20 cellular contexts compared by ENCODE assay signal in the genomic region with DNA sequence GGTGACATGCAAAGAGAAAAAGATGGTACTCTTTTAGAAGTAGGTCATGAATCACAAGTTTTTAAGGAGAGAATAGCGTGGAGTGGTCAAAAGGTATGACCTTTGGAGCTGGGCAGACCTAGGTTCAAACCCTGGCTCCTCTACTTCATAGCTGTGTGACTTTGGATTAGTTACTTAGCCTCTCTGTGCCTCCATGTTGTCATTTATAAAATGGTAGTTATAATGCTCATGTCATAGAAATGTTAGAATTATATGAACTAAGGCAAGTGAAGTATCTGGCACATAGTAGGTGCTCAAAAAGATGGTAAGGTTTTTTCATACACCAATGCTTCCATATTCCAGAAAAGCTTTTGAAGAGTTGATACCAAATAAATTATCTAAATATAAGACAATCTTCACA. TPM values are rescaled to one million over a fixed set of nuclear protein-coding genes. Genes with fewer than 3 reads are reported as not detected.
A peak's percentile ranks its signal among the peaks of the same experiment; 100 is the strongest.
DNase-seq lines count a peak whose midpoint lies in the region; ATAC-seq and TF ChIP-seq lines count a peak whose summit lies in the region.
"Had no signal": no experiment of that assay in that cellular context is flagged by ENCODE, and none has a peak within 500 bp of the region (broad histone marks: within the 10 kb centered on the region; RNA-seq: fewer than 3 reads in every experiment).

No MANE protein-coding gene starts in this region.

- H3K9me3 Mint-ChIP-seq in CD8-positive, alpha-beta memory T cell: no peaks in the 10 kb centered on the region
- H3K9me3 Mint-ChIP-seq in central memory CD8-positive, alpha-beta T cell: no peaks in the 10 kb centered on the region
- peaks cover under 1% of the 10 kb centered on the region for H3K9me3 Mint-ChIP-seq in natural killer cell treated with Interleukin-12 subunit alpha and Interleukin-12 subunit beta and Interleukin-15 and Interleukin-18, amount 100 ng/mL, for 72 hours
- H3K9me3 Mint-ChIP-seq in endodermal cell: peaks cover 3% of the 10 kb centered on the region
- peaks cover 1% of the 10 kb centered on the region for H3K9me3 Mint-ChIP-seq in activated naive CD4-positive, alpha-beta T cell treated with anti-CD3 and anti-CD28 coated beads, Interleukin-2, amount 10 ng/mL, durations not matched to agents 7 days and 5 days

- peaks cover 2 to 16% (median 3%) of the 10 kb centered on the region in 3 donors for H3K36me3 Mint-ChIP-seq in CD8-positive, alpha-beta memory T cell
- H3K36me3 Mint-ChIP-seq in central memory CD8-positive, alpha-beta T cell (ENCODE audit: insufficient read depth): peaks cover 11% of the 10 kb centered on the region
- H3K36me3 Mint-ChIP-seq in natural killer cell treated with Interleukin-12 subunit alpha and Interleukin-12 subunit beta and Interleukin-15 and Interleukin-18, amount 100 ng/mL, for 72 hours: peaks cover 4% of the 10 kb centered on the region
- H3K36me3 Mint-ChIP-seq in endodermal cell (ENCODE audit: low read depth): peaks cover 12% of the 10 kb centered on the region
- H3K36me3 Mint-ChIP-seq in activated naive CD4-positive, alpha-beta T cell treated with anti-CD3 and anti-CD28 coated beads, Interleukin-2, amount 10 ng/mL, durations not matched to agents 7 days and 5 days: no peaks in the 10 kb centered on the region

- POLR2A ChIA-PET in CD8-positive, alpha-beta memory T cell (lab: Charles Lee): interaction anchor here (0.9 kb wide), 1 partner anchor 16 kb away, joined by 3 read pairs; no protein-coding TSS in a partner anchor

- no peak overlapping the region for H3K4me3 ChIP-seq in CD8-positive, alpha-beta memory T cell (ENCODE audit: low read length)
- H3K4me3 ChIP-seq in SJSA1 (no peak overlapping the region), endodermal cell (ENCODE audit: low read length) (no peak overlapping the region)
- H3K4me3 ChIP-seq: GM23338 had no signal

- H3K4me1 ChIP-seq in CD8-positive, alpha-beta memory T cell (ENCODE audit: insufficient read depth, low read length): no peaks in the 10 kb centered on the region
- H3K4me1 ChIP-seq in SJSA1 (replicated peaks): peaks cover 38% of the 10 kb centered on the region
- H3K4me1 ChIP-seq in endodermal cell (ENCODE audit: control insufficient read depth, insufficient read depth, low read length): no peaks in the 10 kb centered on the region

- H3K27ac ChIP-seq in CD8-positive, alpha-beta memory T cell (ENCODE audit: low read depth, low read length): no peak overlapping the region
- H3K27ac ChIP-seq in SJSA1 (peak overlapping the region; percentile 79), endodermal cell (ENCODE audit: low read depth, low read length) (no peak overlapping the region)

- ATAC-seq in central memory CD8-positive, alpha-beta T cell (replicated peaks; ENCODE audit: extremely low read depth, poor library complexity, severe bottlenecking): no peak
- ATAC-seq in natural killer cell treated with Interleukin-12 subunit alpha and Interleukin-12 subunit beta and Interleukin-15 and Interleukin-18, amount 100 ng/mL, for 72 hours: no peak
- ATAC-seq: GM23338, Panc1 had no signal

- no peak overlapping the region for H3K9ac ChIP-seq in endodermal cell (ENCODE audit: extremely low read depth, low read length, poor library complexity, severe bottlenecking)

- 91 to 100% methylated on average over 1 of the region's 1 CpG for WGBS in endodermal cell (ENCODE audit: insufficient coverage in 1 of 2, insufficient read length in 1 of 2), 2 experiments

- no peak for DNase-seq in CD8-positive, alpha-beta memory T cell
- DNase-seq in SJSA1 (ENCODE audit: low read depth in 1 of 2, low spot score in 2 of 2): no peak
- no peak for DNase-seq in central memory CD8-positive, alpha-beta T cell (ENCODE audit: low spot score in 2 of 2)
- no peak for DNase-seq in natural killer cell treated with Interleukin-12 subunit alpha and Interleukin-12 subunit beta and Interleukin-15 and Interleukin-18, amount 100 ng/mL, for 72 hours (ENCODE audit: low spot score)
- no peak for DNase-seq in middle frontal gyrus (ENCODE audit: extremely low spot score, low spot score)
- no peak for DNase-seq in endodermal cell
- DNase-seq in activated naive CD4-positive, alpha-beta T cell treated with anti-CD3 and anti-CD28 coated beads, Interleukin-2, amount 10 ng/mL, durations not matched to agents 7 days and 5 days: no peak
- no peak for DNase-seq in activated CD4-positive, CD25-positive, alpha-beta regulatory T cell treated with anti-CD3 and anti-CD28 coated beads, Interleukin-2, amount 50 U/mL, for 72 hours
- DNase-seq: DMS79 treated with DMSO at 0.1 percent for 48 hours, HCEC 1CT, NCI-H1092, NCI-H1436, NCI-H187 treated with DMSO at 0.1 percent for 48 hours, NCI-H2107, NCI-H446 treated with DMSO at 0.1 percent for 48 hours, SIG-M5 had no signal

- CTCF ChIA-PET in CD8-positive, alpha-beta memory T cell (lab: Charles Lee): interaction anchor here (1.4 to 3.3 kb wide), 2 partner anchors 9 to 51 kb away, joined by 5 to 14 read pairs; no protein-coding TSS in a partner anchor
- CTCF ChIA-PET in activated naive CD4-positive, alpha-beta T cell treated with anti-CD3 and anti-CD28 coated beads, Interleukin-2, amount 10 ng/mL, durations not matched to agents 7 days and 5 days (lab: Charles Lee): interaction anchor here (1.9 kb wide), 2 partner anchors 13 to 51 kb away, joined by 5 to 6 read pairs; no protein-coding TSS in a partner anchor

- TF ChIP-seq CTCF in endodermal cell (conservative IDR thresholded peaks at IDR 0.05): no peak

- no peaks in the 10 kb centered on the region for H3K27me3 ChIP-seq in CD8-positive, alpha-beta memory T cell (ENCODE audit: insufficient read depth, low read length, poor library complexity, severe bottlenecking)
- H3K27me3 ChIP-seq in SJSA1 (replicated peaks) (no peaks in the 10 kb centered on the region), endodermal cell (ENCODE audit: control insufficient read depth, insufficient read depth, low read length, poor library complexity, severe bottlenecking) (no peaks in the 10 kb centered on the region)

- H3K27me3 Mint-ChIP-seq in CD8-positive, alpha-beta memory T cell: no peaks in the 10 kb centered on the region
- H3K27me3 Mint-ChIP-seq in central memory CD8-positive, alpha-beta T cell: no peaks in the 10 kb centered on the region
- no peaks in the 10 kb centered on the region for H3K27me3 Mint-ChIP-seq in natural killer cell treated with Interleukin-12 subunit alpha and Interleukin-12 subunit beta and Interleukin-15 and Interleukin-18, amount 100 ng/mL, for 72 hours
- no peaks in the 10 kb centered on the region for H3K27me3 Mint-ChIP-seq in endodermal cell (ENCODE audit: insufficient read depth)
- peaks cover 8% of the 10 kb centered on the region for H3K27me3 Mint-ChIP-seq in activated naive CD4-positive, alpha-beta T cell treated with anti-CD3 and anti-CD28 coated beads, Interleukin-2, amount 10 ng/mL, durations not matched to agents 7 days and 5 days

- no peaks in the 10 kb centered on the region for H3K9me3 ChIP-seq in CD8-positive, alpha-beta memory T cell (ENCODE audit: low read length)
- H3K9me3 ChIP-seq in SJSA1 (replicated peaks) (0 out of 2 replicates have a peak, but pooled peaks cover 4% of the 10 kb centered on the region), endodermal cell (ENCODE audit: control insufficient read depth, low read length) (peaks cover 12% of the 10 kb centered on the region)

- H3K4me3 Mint-ChIP-seq in CD8-positive, alpha-beta memory T cell: no peak overlapping the region
- no peak overlapping the region for H3K4me3 Mint-ChIP-seq in central memory CD8-positive, alpha-beta T cell
- H3K4me3 Mint-ChIP-seq in natural killer cell treated with Interleukin-12 subunit alpha and Interleukin-12 subunit beta and Interleukin-15 and Interleukin-18, amount 100 ng/mL, for 72 hours: no peak overlapping the region
- H3K4me3 Mint-ChIP-seq in endodermal cell: no peak overlapping the region
- no peak overlapping the region for H3K4me3 Mint-ChIP-seq in activated naive CD4-positive, alpha-beta T cell treated with anti-CD3 and anti-CD28 coated beads, Interleukin-2, amount 10 ng/mL, durations not matched to agents 7 days and 5 days
- H3K4me3 Mint-ChIP-seq: B cell, CD14-positive monocyte, GM23338 had no signal

- no peaks in the 10 kb centered on the region for H3K36me3 ChIP-seq in CD8-positive, alpha-beta memory T cell (ENCODE audit: insufficient read depth, low read length)
- H3K36me3 ChIP-seq in SJSA1: peaks cover 42% of the 10 kb centered on the region
- peaks cover 6% of the 10 kb centered on the region for H3K36me3 ChIP-seq in endodermal cell (ENCODE audit: control insufficient read depth, insufficient read depth, low read length)

- H3K4me1 Mint-ChIP-seq in CD8-positive, alpha-beta memory T cell: peaks cover 46 to 77% (median 71%) of the 10 kb centered on the region in 3 donors
- peaks cover 60% of the 10 kb centered on the region for H3K4me1 Mint-ChIP-seq in central memory CD8-positive, alpha-beta T cell
- peaks cover 33 to 38% of the 10 kb centered on the region in 2 donors for H3K4me1 Mint-ChIP-seq in natural killer cell treated with Interleukin-12 subunit alpha and Interleukin-12 subunit beta and Interleukin-15 and Interleukin-18, amount 100 ng/mL, for 72 hours (ENCODE audit: low read depth in 2 of 2)
- H3K4me1 Mint-ChIP-seq in endodermal cell: no peaks in the 10 kb centered on the region
- H3K4me1 Mint-ChIP-seq in activated naive CD4-positive, alpha-beta T cell treated with anti-CD3 and anti-CD28 coated beads, Interleukin-2, amount 10 ng/mL, durations not matched to agents 7 days and 5 days: peaks cover 5% of the 10 kb centered on the region

- H3K27ac Mint-ChIP-seq in CD8-positive, alpha-beta memory T cell: peak overlapping the region in 5 of 8 donors; percentile 15 to 82 (median 46)
- peak overlapping the region; percentile 7 for H3K27ac Mint-ChIP-seq in central memory CD8-positive, alpha-beta T cell (ENCODE audit: low read depth)
- H3K27ac Mint-ChIP-seq in natural killer cell treated with Interleukin-12 subunit alpha and Interleukin-12 subunit beta and Interleukin-15 and Interleukin-18, amount 100 ng/mL, for 72 hours: peak overlapping the region; percentile 31 to 75
- no peak overlapping the region for H3K27ac Mint-ChIP-seq in endodermal cell
- no peak overlapping the region for H3K27ac Mint-ChIP-seq in activated naive CD4-positive, alpha-beta T cell treated with anti-CD3 and anti-CD28 coated beads, Interleukin-2, amount 10 ng/mL, durations not matched to agents 7 days and 5 days
- H3K27ac Mint-ChIP-seq: B cell, CD14-positive monocyte, GM23338 had no signal

RNA-seq across cellular contexts. Expression of gene F2R, which starts 7.3 kb away (rescaled TPM):
- 10 to 100 TPM; 26.6 to 27.4 TPM for total RNA-seq in CD8-positive, alpha-beta memory T cell
- 46.5 TPM for polyA plus RNA-seq in CD8-positive, alpha-beta memory T cell
- 61.4 and 95.4 TPM in 2 replicates for total RNA-seq in SJSA1 (2014; rRNA removed; shearing (Covaris generic))
- total RNA-seq in natural killer cell treated with Interleukin-12 subunit alpha and Interleukin-12 subunit beta and Interleukin-15 and Interleukin-18, amount 100 ng/mL, for 72 hours: 10 to 100 TPM in 1 of 2 donors, 1 to 10 TPM in 1; 8.1 to 23.7 TPM
- 10 to 100 TPM; 28.5 to 43.1 TPM for total RNA-seq in endodermal cell
- 68.3 TPM for polyA plus RNA-seq in endodermal cell (2013, experiment 1 of 2)
- polyA plus RNA-seq in endodermal cell (2013, experiment 2 of 2): 67.1 TPM

Comparison
In these comparisons a context has a peak if more than half of its experiments do, and no peak if none do; other contexts are left out.
1. H3K27ac Mint-ChIP-seq: peak in CD8-positive, alpha-beta memory T cell (5 of 8), central memory CD8-positive, alpha-beta T cell (single experiment) and natural killer cell treated with Interleukin-12 subunit alpha and Interleukin-12 subunit beta and Interleukin-15 and Interleukin-18, amount 100 ng/mL, for 72 hours (2 of 2); none in endodermal cell (single experiment) and activated naive CD4-positive, alpha-beta T cell treated with anti-CD3 and anti-CD28 coated beads, Interleukin-2, amount 10 ng/mL, durations not matched to agents 7 days and 5 days (single experiment).